Comparison of ENCODE assay signal across 8 cellular contexts in genomic region chr11:129881570-129882170, GRCh38. TPM values are rescaled to one million over a fixed set of nuclear protein-coding genes. Genes with fewer than 3 reads are reported as not detected.
A peak's percentile ranks its signal among the peaks of the same experiment; 100 is the strongest.
DNase-seq lines count a peak whose midpoint lies in the region; ATAC-seq and TF ChIP-seq lines count a peak whose summit lies in the region.

No MANE protein-coding gene starts in this region.

- H3K27ac Mint-ChIP-seq in WTC11: no peak overlapping the region; the same call in 1 of the 2 replicates
- H3K27ac Mint-ChIP-seq in progenitor cell of endocrine pancreas: no peak overlapping the region

- H3K27me3 ChIP-seq in AG04450 (ENCODE audit: control insufficient read depth, insufficient read depth, low read length): no peaks in the 10 kb centered on the region

- no peak overlapping the region for H3K27ac ChIP-seq in AG04450 (ENCODE audit: low read depth, low read length)

- TF ChIP-seq CTCF in AG04450 (IDR thresholded peaks at IDR 0.05; ENCODE audit: low read depth, low read length): peak; percentile 70
- peak; percentile 70 for TF ChIP-seq CTCF in GM12873 (IDR thresholded peaks at IDR 0.05; ENCODE audit: insufficient read depth, low read depth, low read length, missing control alignments)
- peak; percentile 68 for TF ChIP-seq CTCF in WTC11 (IDR thresholded peaks at IDR 0.05)
- peak; percentile 65 for TF ChIP-seq CTCF in progenitor cell of endocrine pancreas (IDR thresholded peaks at IDR 0.05; ENCODE audit: unreplicated experiment)

- POLR2A ChIA-PET in AG04450 (lab: Yijun Ruan, JAX) (interaction anchor here (0.6 kb wide), 1 partner anchor 245 kb away, joined by 5 read pairs; no protein-coding TSS in a partner anchor), WTC11 (lab: Charles Lee) (no interaction called here)

- DNase-seq in AG04450 (ENCODE audit: low read depth, low spot score) (no peak), HT-29 (ENCODE audit: low spot score) (peak; percentile 82), WTC11 (ENCODE audit: low spot score) (peak; percentile 74), progenitor cell of endocrine pancreas (ENCODE audit: low spot score, unreplicated experiment) (peak; percentile 22), dedifferentiated amniotic fluid mesenchymal stem cell (ENCODE audit: extremely low spot score) (no peak), A172 (ENCODE audit: low spot score) (no peak)
- DNase-seq in effector CD8-positive, alpha-beta T cell (lab: John Stamatoyannopoulos, UW): peak; percentile 14

- H3K4me1 Mint-ChIP-seq in WTC11: no peaks in the 10 kb centered on the region
- no peaks in the 10 kb centered on the region for H3K4me1 Mint-ChIP-seq in progenitor cell of endocrine pancreas (ENCODE audit: low read depth)

- H3K36me3 Mint-ChIP-seq in WTC11: peaks cover 87% of the 10 kb centered on the region
- H3K36me3 Mint-ChIP-seq in progenitor cell of endocrine pancreas (ENCODE audit: insufficient read depth): peaks cover 38% of the 10 kb centered on the region

- H3K27me3 Mint-ChIP-seq in WTC11 (ENCODE audit: low read depth) (no peaks in the 10 kb centered on the region), progenitor cell of endocrine pancreas (no peaks in the 10 kb centered on the region)

- H3K9me3 ChIP-seq in AG04450 (ENCODE audit: control insufficient read depth, insufficient read depth, low read length): no peaks in the 10 kb centered on the region

- H3K4me3 ChIP-seq in AG04450 (ENCODE audit: low read depth, low read length): no peak overlapping the region

- H3K9me3 Mint-ChIP-seq in WTC11: no peaks in the 10 kb centered on the region
- H3K9me3 Mint-ChIP-seq in progenitor cell of endocrine pancreas (ENCODE audit: low read depth): no peaks in the 10 kb centered on the region

- ATAC-seq in WTC11: peak; percentile 88

- CTCF ChIA-PET in AG04450 (lab: Charles Lee): interaction anchor here (0.5 to 3.5 kb wide), 5 partner anchors 30 to 257 kb away, joined by 3 to 43 read pairs (median 3); no protein-coding TSS in a partner anchor
- CTCF ChIA-PET in WTC11 (lab: Charles Lee): interaction anchor here (0.5 to 2.2 kb wide), 16 partner anchors 9 to 324 kb away, joined by 3 to 18 read pairs (median 4); partner anchors contain the start of gene NFRKB

- no peak overlapping the region for H3K4me3 Mint-ChIP-seq in WTC11
- H3K4me3 Mint-ChIP-seq in progenitor cell of endocrine pancreas (ENCODE audit: low read depth): no peak overlapping the region

TF ChIP-seq in WTC11, 78 proteins besides CTCF, POLR2A, EP300 and RAD21 (continues in another document):
- TF ChIP-seq ATF3 (CRISPR knock-in tag; conservative IDR thresholded peaks at IDR 0.05): no peak
- TF ChIP-seq NR2C2 (CRISPR knock-in tag; IDR thresholded peaks at IDR 0.05): no peak
- no peak for TF ChIP-seq E2F4 (CRISPR knock-in tag; IDR thresholded peaks at IDR 0.05; ENCODE audit: borderline replicate concordance, low read depth)
- TF ChIP-seq ZNF121 (CRISPR knock-in tag; IDR thresholded peaks at IDR 0.05): no peak
- no peak for TF ChIP-seq RORB (CRISPR knock-in tag; IDR thresholded peaks at IDR 0.05)
- no peak for TF ChIP-seq PRDM15 (CRISPR knock-in tag; IDR thresholded peaks at IDR 0.05)
- TF ChIP-seq IRF2 (CRISPR knock-in tag; IDR thresholded peaks at IDR 0.05; ENCODE audit: borderline replicate concordance, low read depth): no peak
- TF ChIP-seq E2F5 (CRISPR knock-in tag; IDR thresholded peaks at IDR 0.05): no peak
- TF ChIP-seq ZNF532 (CRISPR knock-in tag; IDR thresholded peaks at IDR 0.05; ENCODE audit: borderline replicate concordance): no peak
- TF ChIP-seq GABPB1 (CRISPR knock-in tag; IDR thresholded peaks at IDR 0.05): no peak

RNA-seq across cellular contexts. Expression of gene NFRKB, which starts 13.7 kb away (rescaled TPM):
- polyA plus RNA-seq in AG04450 (2011; rRNA removed): 12.7 TPM in 2 replicates
- 19.9 and 24.0 TPM in 2 replicates for polyA minus RNA-seq in AG04450 (2011; rRNA and poly(A)+ RNA removed)
- 33.3 and 33.7 TPM in 2 replicates for total RNA-seq in HT-29 (2014; rRNA removed; shearing (Covaris generic))
- total RNA-seq in WTC11 (2021) (30.7 to 35.5 TPM (median 31.4 TPM) in 3 replicates), progenitor cell of endocrine pancreas (66.8 and 68.9 TPM in 2 replicates)
- total RNA-seq in A172 (2014; rRNA removed; shearing (Covaris generic)): 19.0 and 20.1 TPM in 2 replicates

Comparison
In these comparisons a context has a peak if more than half of its experiments do, and no peak if none do; other contexts are left out.
1. DNase-seq: peak in HT-29 (single experiment), WTC11 (single experiment), effector CD8-positive, alpha-beta T cell (single experiment) and progenitor cell of endocrine pancreas (single experiment); none in AG04450 (single experiment), dedifferentiated amniotic fluid mesenchymal stem cell (single experiment) and A172 (single experiment).
2. Peak in every context shown above with its lines, with median percentiles within 50 percentile points of each other: CTCF ChIP-seq.